Comparison of ENCODE assay signal across 1 cellular context in the genomic region with DNA sequence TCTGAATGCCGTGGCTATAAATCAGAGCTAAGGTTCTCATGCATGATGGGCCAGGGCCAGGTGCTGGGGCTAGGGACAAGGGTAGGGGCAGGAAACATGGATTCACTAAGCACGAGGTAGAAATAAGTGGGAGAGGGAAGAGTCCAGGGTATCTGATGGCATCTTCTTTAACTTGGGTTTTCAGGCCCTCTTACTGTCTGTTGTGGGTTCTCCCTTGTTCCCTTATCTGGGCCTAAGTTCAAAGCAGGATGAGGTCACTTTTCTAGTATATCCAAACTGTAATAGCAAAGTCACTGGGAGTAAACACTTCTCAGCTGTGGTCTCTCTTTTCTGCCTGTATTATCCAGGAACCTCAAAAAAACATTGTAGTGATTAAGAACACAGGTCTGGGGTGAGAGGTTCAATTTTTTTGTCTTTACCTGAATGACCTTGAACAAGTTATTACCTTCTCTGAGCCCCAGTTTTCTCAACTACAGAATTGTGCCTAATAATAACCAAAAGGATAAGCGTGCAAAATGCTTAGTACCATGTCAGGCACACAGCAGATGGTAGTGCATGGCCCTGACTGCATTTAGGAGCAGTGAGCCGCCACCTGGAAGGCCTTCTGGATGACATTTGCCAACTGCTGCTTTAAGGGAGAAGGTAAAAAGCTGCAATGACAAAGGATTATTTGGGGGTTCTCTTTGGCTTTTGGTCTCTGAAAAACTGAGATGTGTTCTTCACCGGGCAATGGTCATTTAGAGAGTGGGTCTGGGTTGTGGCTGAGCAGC.
A peak's percentile ranks its signal among the peaks of the same experiment; 100 is the strongest.
TF ChIP-seq lines count a peak whose summit lies in the region.

No MANE protein-coding gene starts in this region.

TF ChIP-seq in IMR-90, 13 proteins besides CTCF, POLR2A, EP300 and RAD21:
- TF ChIP-seq CEBPB (IDR thresholded peaks at IDR 0.05; ENCODE audit: low read depth, low read length) (no peak), SMC3 (IDR thresholded peaks at IDR 0.05; ENCODE audit: low read depth, low read length) (no peak), MAZ (IDR thresholded peaks at IDR 0.05; ENCODE audit: borderline replicate concordance, low read depth, low read length) (no peak; the same call in 1 of the 2 replicates), RFX5 (IDR thresholded peaks at IDR 0.05; ENCODE audit: low read depth, low read length) (no peak), MXI1 (IDR thresholded peaks at IDR 0.05; ENCODE audit: borderline replicate concordance, low read depth, low read length) (no peak), RCOR1 (IDR thresholded peaks at IDR 0.05; ENCODE audit: insufficient replicate concordance, low read length) (no peak), FOS (IDR thresholded peaks at IDR 0.05; ENCODE audit: low read depth, low read length) (0 out of 2 replicates have a peak, but pooled peaks have one; percentile 20), NFE2L2 (IDR thresholded peaks at IDR 0.05; ENCODE audit: low read depth, low read length) (peak; percentile 68; the same call in 1 of the 2 replicates)
- TF ChIP-seq, protein P1, sequence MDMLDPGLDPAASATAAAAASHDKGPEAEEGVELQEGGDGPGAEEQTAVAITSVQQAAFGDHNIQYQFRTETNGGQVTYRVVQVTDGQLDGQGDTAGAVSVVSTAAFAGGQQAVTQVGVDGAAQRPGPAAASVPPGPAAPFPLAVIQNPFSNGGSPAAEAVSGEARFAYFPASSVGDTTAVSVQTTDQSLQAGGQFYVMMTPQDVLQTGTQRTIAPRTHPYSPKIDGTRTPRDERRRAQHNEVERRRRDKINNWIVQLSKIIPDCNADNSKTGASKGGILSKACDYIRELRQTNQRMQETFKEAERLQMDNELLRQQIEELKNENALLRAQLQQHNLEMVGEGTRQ (IDR thresholded peaks at IDR 0.05; ENCODE audit: low read depth, low read length), result no peak
